In the genomic region with DNA sequence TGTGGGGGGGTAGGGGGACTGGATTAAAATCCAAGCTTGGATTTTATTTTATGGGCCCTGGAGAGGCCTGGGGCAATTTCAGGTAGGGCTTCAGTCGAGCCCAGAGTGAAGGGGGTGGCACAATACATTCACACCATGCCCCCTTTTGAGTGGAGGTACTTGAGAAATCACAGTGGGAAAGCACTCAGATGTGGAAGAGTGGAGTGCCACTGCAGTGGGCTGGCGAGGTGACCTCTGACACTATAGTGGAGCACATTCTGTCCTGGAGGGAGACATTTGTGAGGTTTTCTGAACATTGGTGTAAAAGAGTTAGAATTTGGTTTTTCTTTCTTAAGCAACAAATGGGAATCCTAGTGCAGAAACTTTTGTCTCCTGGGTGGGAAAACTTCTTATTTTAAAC, we compare ENCODE assay signal across 28 cellular contexts.
"Had no signal": no experiment of that assay in that cellular context is flagged by ENCODE, and none has a peak within 500 bp of the region (broad histone marks: within the 10 kb centered on the region; RNA-seq: fewer than 3 reads in every experiment).

No MANE protein-coding gene starts in this region.

- H3K27ac Mint-ChIP-seq: natural killer cell; nephron; neural progenitor cell; progenitor cell of endocrine pancreas; stimulated activated effector memory CD8-positive, alpha-beta T cell treated with anti-CD3 and anti-CD28 coated beads, Interleukin-12 subunit alpha, Interleukin-12 subunit beta, amount 100 ng/mL, for 72 hours; stimulated activated naive B cell treated with anti-CD40 and anti-IgM and Interleukin-4, amounts not matched to agents 10 μg/mL and 1 μg/mL and 100 μg/mL, for 72 hours; stimulated activated naive CD8-positive, alpha-beta T cell treated with anti-CD3 and anti-CD28 coated beads, Interleukin-15, Interleukin-2, amounts not matched to agents 100 ng/mL and 50 ng/mL, for 24 hours; type B pancreatic cell had no signal

- H3K4me1 Mint-ChIP-seq: natural killer cell; nephron; stimulated activated effector memory CD8-positive, alpha-beta T cell treated with anti-CD3 and anti-CD28 coated beads, Interleukin-12 subunit alpha, Interleukin-12 subunit beta, amount 100 ng/mL, for 72 hours; stimulated activated naive B cell treated with anti-CD40 and anti-IgM and Interleukin-4, amounts not matched to agents 10 μg/mL and 1 μg/mL and 100 μg/mL, for 72 hours had no signal

- DNase-seq: natural killer cell; occipital lobe; ovary; posterior cingulate gyrus; psoas muscle; right cardiac atrium; right lobe of liver; sigmoid colon; small intestine; stimulated activated CD4-positive, alpha-beta T cell treated with anti-CD3 and anti-CD28 coated beads, Interleukin-15, amount 100 ng/mL, for 24 hours; stimulated activated CD4-positive, alpha-beta T cell treated with anti-CD3 and anti-CD28 coated beads, Interleukin-2, amount 100 ng/mL, for 24 hours; stimulated activated CD4-positive, alpha-beta T cell treated with anti-CD3 and anti-CD28 coated beads, Interleukin-2, amount 100 ng/mL, for 48 hours; stimulated activated CD4-positive, alpha-beta T cell treated with anti-CD3 and anti-CD28 coated beads, Interleukin-4, amount 100 ng/mL, for 24 hours; stimulated activated naive B cell treated with anti-CD40 and anti-IgM and Interleukin-4, amounts not matched to agents 10 μg/mL and 1 μg/mL and 100 μg/mL, for 72 hours; stimulated activated naive CD4-positive, alpha-beta T cell treated with Interleukin-2 at 50 U/mL for 16 hours; stomach; tibial artery; transverse colon; upper lobe of right lung; uterus had no signal

- H3K4me1 ChIP-seq: parathyroid adenoma, psoas muscle, right lobe of liver, sigmoid colon, stomach, transverse colon, upper lobe of right lung, uterus had no signal

- H3K4me3 ChIP-seq: neural progenitor cell, ovary, psoas muscle, right lobe of liver, sigmoid colon, stomach, thoracic aorta, tibial artery, transverse colon, upper lobe of right lung, uterus had no signal

- H3K4me3 Mint-ChIP-seq: natural killer cell; nephron; neural progenitor cell; stimulated activated effector memory CD8-positive, alpha-beta T cell treated with anti-CD3 and anti-CD28 coated beads, Interleukin-12 subunit alpha, Interleukin-12 subunit beta, amount 100 ng/mL, for 72 hours; stimulated activated naive B cell treated with anti-CD40 and anti-IgM and Interleukin-4, amounts not matched to agents 10 μg/mL and 1 μg/mL and 100 μg/mL, for 72 hours; stimulated activated naive CD8-positive, alpha-beta T cell treated with anti-CD3 and anti-CD28 coated beads, Interleukin-15, Interleukin-2, amounts not matched to agents 100 ng/mL and 50 ng/mL, for 24 hours; type B pancreatic cell had no signal

- H3K36me3 ChIP-seq: neural progenitor cell, ovary, right lobe of liver, sigmoid colon, transverse colon, uterus had no signal

- H3K27ac ChIP-seq: neural progenitor cell, ovary, parathyroid adenoma, psoas muscle, right lobe of liver, sigmoid colon, stomach, thoracic aorta, tibial artery, transverse colon, upper lobe of right lung, uterus had no signal

- H3K36me3 Mint-ChIP-seq: natural killer cell; stimulated activated effector memory CD8-positive, alpha-beta T cell treated with anti-CD3 and anti-CD28 coated beads, Interleukin-12 subunit alpha, Interleukin-12 subunit beta, amount 100 ng/mL, for 72 hours had no signal

- H3K9me3 ChIP-seq: ovary, psoas muscle, right lobe of liver, sigmoid colon, stomach, thoracic aorta, tibial artery, transverse colon, upper lobe of right lung, uterus had no signal

- ATAC-seq: natural killer cell; psoas muscle; right cardiac atrium; right lobe of liver; stimulated activated effector memory CD8-positive, alpha-beta T cell treated with anti-CD3 and anti-CD28 coated beads, Interleukin-12 subunit alpha, Interleukin-12 subunit beta, amount 100 ng/mL, for 72 hours; stimulated activated naive B cell treated with anti-CD40 and anti-IgM and Interleukin-4, amounts not matched to agents 10 μg/mL and 1 μg/mL and 100 μg/mL, for 72 hours; upper lobe of right lung had no signal

- H3K27me3 Mint-ChIP-seq: progenitor cell of endocrine pancreas; stimulated activated naive B cell treated with anti-CD40 and anti-IgM and Interleukin-4, amounts not matched to agents 10 μg/mL and 1 μg/mL and 100 μg/mL, for 72 hours; stimulated activated naive CD8-positive, alpha-beta T cell treated with anti-CD3 and anti-CD28 coated beads, Interleukin-15, Interleukin-2, amounts not matched to agents 100 ng/mL and 50 ng/mL, for 24 hours; type B pancreatic cell had no signal

- H3K27me3 ChIP-seq: neural progenitor cell, ovary, right lobe of liver, sigmoid colon, stomach, tibial artery, transverse colon, upper lobe of right lung, uterus had no signal

- H3K9me3 Mint-ChIP-seq: natural killer cell; nephron; neural progenitor cell; stimulated activated effector memory CD8-positive, alpha-beta T cell treated with anti-CD3 and anti-CD28 coated beads, Interleukin-12 subunit alpha, Interleukin-12 subunit beta, amount 100 ng/mL, for 72 hours; type B pancreatic cell had no signal
